11 cellular contexts compared by ENCODE assay signal in genomic region chr17:20533206-20533605, GRCh38. TPM values are rescaled to one million over a fixed set of nuclear protein-coding genes. Genes with fewer than 3 reads are reported as not detected.
A peak's percentile ranks its signal among the peaks of the same experiment; 100 is the strongest.
DNase-seq lines count a peak whose midpoint lies in the region; ATAC-seq and TF ChIP-seq lines count a peak whose summit lies in the region.
"Not testable (repeated sequence)": the region's sequence is repeated elsewhere in the genome, so short reads cannot be mapped to it uniquely, and the experiment has no call there.
"Had no signal": no experiment of that assay in that cellular context is flagged by ENCODE, and none has a peak within 500 bp of the region (broad histone marks: within the 10 kb centered on the region; RNA-seq: fewer than 3 reads in every experiment).

No MANE protein-coding gene starts in this region.

- intact Hi-C loops in Caco-2 (cut with micrococcal nuclease; ENCODE audit: unreplicated experiment); transverse colon (cut with DNase I; ENCODE audit: low total_unique reads): not testable (repeated sequence)

- not testable (repeated sequence) for TF ChIP-seq EP300 in transverse colon (IDR thresholded peaks at IDR 0.05; ENCODE audit: low read depth)

- not testable (repeated sequence) for H3K27me3 ChIP-seq in Caco-2 (replicated peaks; ENCODE audit: control insufficient read depth, insufficient read depth, low read length); HUES64 (ENCODE audit: insufficient read depth, low read length); WERI-Rb-1 (ENCODE audit: insufficient read depth, low read depth, severe bottlenecking); osteoblast (ENCODE audit: insufficient read depth, low read length); transverse colon

- in situ Hi-C loops in transverse colon (cut with MboI; ENCODE audit: low pct_ligation_motif_present in 1 of 4, low pct_unique_long_range_greater_than_20kb in 1 of 4, low sequenced_read_pairs in 3 of 4) = not testable (repeated sequence)

- under 1% methylated on average over 11 of the region's 11 CpGs for WGBS in HUES64
- 7 to 24% methylated on average over 3 to 9 of the region's 11 CpGs for WGBS in transverse colon (ENCODE audit: low coverage in 1 of 2), 2 donors

- peak overlapping the region; percentile 45 for H3K4me2 ChIP-seq in osteoblast (ENCODE audit: insufficient read depth, low read length)

- not testable (repeated sequence) for H3K36me3 ChIP-seq in Caco-2 (ENCODE audit: control insufficient read depth, insufficient read depth, low read length); HUES64 (ENCODE audit: insufficient read depth, low read length); WERI-Rb-1; osteoblast (ENCODE audit: insufficient read depth, low read length); transverse colon

- not testable (repeated sequence) for H3K4me1 ChIP-seq in Caco-2; HUES64 (ENCODE audit: insufficient read depth, low read length); osteoblast (ENCODE audit: insufficient read depth, low read length); transverse colon

- not testable (repeated sequence) for TF ChIP-seq POLR2A in transverse colon (IDR thresholded peaks at IDR 0.05)

- not testable (repeated sequence) for H3K27me3 Mint-ChIP-seq in Caco-2 (ENCODE audit: insufficient read depth, unreplicated experiment); activated naive CD8-positive, alpha-beta T cell treated with anti-CD3 and anti-CD28 coated beads, Interleukin-2, amount 10 ng/mL, durations not matched to agents 7 days and 5 days; endothelial cell (ENCODE audit: unreplicated experiment)

- not testable (repeated sequence) for H3K27ac Mint-ChIP-seq in Caco-2 (ENCODE audit: unreplicated experiment); activated naive CD8-positive, alpha-beta T cell treated with anti-CD3 and anti-CD28 coated beads, Interleukin-2, amount 10 ng/mL, durations not matched to agents 7 days and 5 days; endothelial cell (ENCODE audit: unreplicated experiment)

- peak overlapping the region; percentile 32 for H3K4me3 ChIP-seq in Caco-2 (ENCODE audit: low read depth, low read length)
- H3K4me3 ChIP-seq in HUES64 (ENCODE audit: low read length) = peak overlapping the region; percentile 62
- peak overlapping the region; percentile 26 for H3K4me3 ChIP-seq in WERI-Rb-1 (ENCODE audit: low read depth, low read length)
- peak overlapping the region; percentile 46; the same call in 1 of the 2 replicates for H3K4me3 ChIP-seq in iPS-18c (ENCODE audit: insufficient read depth, low read depth, low read length)
- peak overlapping the region; percentile 54 for H3K4me3 ChIP-seq in osteoblast (ENCODE audit: insufficient read depth, low read length)
- peak overlapping the region in 1 of 4 donors; percentile 32 for H3K4me3 ChIP-seq in transverse colon

- not testable (repeated sequence) for H2AFZ ChIP-seq in osteoblast (ENCODE audit: low read length)

- not testable (repeated sequence) for TF ChIP-seq CTCF in Caco-2 (IDR thresholded peaks at IDR 0.05; ENCODE audit: insufficient read depth in 1 of 2, low read depth in 1 of 2, low read length in 1 of 2, severe bottlenecking in 1 of 2, unreplicated experiment in 1 of 2); WERI-Rb-1 (IDR thresholded peaks at IDR 0.05; ENCODE audit: low read depth, low read length); endothelial cell (IDR thresholded peaks at IDR 0.05; ENCODE audit: unreplicated experiment); osteoblast (IDR thresholded peaks at IDR 0.05; ENCODE audit: extremely low read depth, low read depth, low read length); transverse colon (IDR thresholded peaks at IDR 0.05)

- ATAC-seq in activated naive CD8-positive, alpha-beta T cell treated with anti-CD3 and anti-CD28 coated beads, Interleukin-2, amount 10 ng/mL, durations not matched to agents 7 days and 5 days (ENCODE audit: low read depth) = not testable (repeated sequence)

- not testable (repeated sequence) for H4K20me1 ChIP-seq in osteoblast (ENCODE audit: insufficient read depth, low read length)

- not testable (repeated sequence) for BruUV-seq in Caco-2 (replicated peaks; lab: Mats Ljungman, UMichigan)

- H3K36me3 Mint-ChIP-seq in Caco-2 (ENCODE audit: insufficient read depth, unreplicated experiment); activated naive CD8-positive, alpha-beta T cell treated with anti-CD3 and anti-CD28 coated beads, Interleukin-2, amount 10 ng/mL, durations not matched to agents 7 days and 5 days; endothelial cell (ENCODE audit: low read depth, unreplicated experiment): not testable (repeated sequence)

- POLR2A ChIA-PET in Caco-2 (lab: Charles Lee); activated naive CD8-positive, alpha-beta T cell treated with anti-CD3 and anti-CD28 coated beads, Interleukin-2, amount 10 ng/mL, durations not matched to agents 7 days and 5 days (lab: Charles Lee): not testable (repeated sequence)

- CTCF ChIA-PET in Caco-2 (lab: Charles Lee) = not testable (repeated sequence)

- not testable (repeated sequence) for H3K79me2 ChIP-seq in osteoblast (ENCODE audit: insufficient read depth, low read length)

- H3K4me1 Mint-ChIP-seq in Caco-2 (ENCODE audit: low read depth, unreplicated experiment); activated naive CD8-positive, alpha-beta T cell treated with anti-CD3 and anti-CD28 coated beads, Interleukin-2, amount 10 ng/mL, durations not matched to agents 7 days and 5 days; endothelial cell (ENCODE audit: unreplicated experiment): not testable (repeated sequence)

- H3K9me3 Mint-ChIP-seq in Caco-2 (ENCODE audit: unreplicated experiment); activated naive CD8-positive, alpha-beta T cell treated with anti-CD3 and anti-CD28 coated beads, Interleukin-2, amount 10 ng/mL, durations not matched to agents 7 days and 5 days; endothelial cell (ENCODE audit: unreplicated experiment): not testable (repeated sequence)

- peak overlapping the region; percentile 63; the same call in 1 of the 2 replicates for H3K9ac ChIP-seq in HUES64 (ENCODE audit: low read depth, low read length)

- H3K4me3 Mint-ChIP-seq in Caco-2 (ENCODE audit: unreplicated experiment) = peak overlapping the region; percentile 44
- H3K4me3 Mint-ChIP-seq in activated naive CD8-positive, alpha-beta T cell treated with anti-CD3 and anti-CD28 coated beads, Interleukin-2, amount 10 ng/mL, durations not matched to agents 7 days and 5 days = peak overlapping the region; percentile 68
- peak overlapping the region; percentile 47 for H3K4me3 Mint-ChIP-seq in endothelial cell (ENCODE audit: unreplicated experiment)

- not testable (repeated sequence) for H3K27ac ChIP-seq in HUES64 (ENCODE audit: low read depth, low read length); WERI-Rb-1; osteoblast (ENCODE audit: low read depth, low read length)
- H3K27ac ChIP-seq in transverse colon = peak overlapping the region in 3 of 4 donors; percentile 29 to 63 (median 62)

- H3K9me3 ChIP-seq in Caco-2; HUES64 (ENCODE audit: insufficient read depth, low read depth, low read length); WERI-Rb-1 (ENCODE audit: severe bottlenecking); iPS-18c (ENCODE audit: control insufficient read depth, insufficient read depth, low read length); osteoblast (ENCODE audit: low read depth, low read length); transverse colon: not testable (repeated sequence)

- DNase-seq in Caco-2; WERI-Rb-1; activated naive CD8-positive, alpha-beta T cell treated with anti-CD3 and anti-CD28 coated beads, Interleukin-2, amount 10 ng/mL, durations not matched to agents 7 days and 5 days; endothelial cell (ENCODE audit: low spot score); osteoblast (ENCODE audit: insufficient read length, low spot score, missing footprints); transverse colon: not testable (repeated sequence)

RNA-seq across cellular contexts. Expression of gene CDRT15L2, which starts 46.3 kb away (rescaled TPM):
- total RNA-seq in Caco-2 (2022) (not detected in 2 replicates), endothelial cell (ENCODE audit: unreplicated experiment) (not detected), osteoblast (not detected in 2 replicates), transverse colon (not detected)
- polyA plus RNA-seq in HUES64 (2013, experiment 1 of 2) = not detected
- polyA plus RNA-seq in HUES64 (2013, experiment 2 of 2) = not detected
- not detected for total RNA-seq in activated naive CD8-positive, alpha-beta T cell treated with anti-CD3 and anti-CD28 coated beads, Interleukin-2, amount 10 ng/mL, durations not matched to agents 7 days and 5 days
- total RNA-seq: body of pancreas, PC-3, right lobe of liver had no signal
